2 cellular contexts compared by ENCODE assay signal in genomic region chr2:240947607-240948006, GRCh38.
TF ChIP-seq lines count a peak whose summit lies in the region.

No MANE protein-coding gene starts in this region.

TF ChIP-seq in HepG2, 621 proteins besides CTCF, POLR2A, EP300 and RAD21:
- TF ChIP-seq ATRX (CRISPR knock-in tag; IDR thresholded peaks at IDR 0.05; ENCODE audit: borderline replicate concordance), result no peak
- TF ChIP-seq SKI (IDR thresholded peaks at IDR 0.05; ENCODE audit: partially characterized antibody), result no peak
- 0 out of 2 replicates have a peak, but pooled peaks have one; percentile 24 for TF ChIP-seq ZNF563 (CRISPR knock-in tag; IDR thresholded peaks at IDR 0.05)

TF ChIP-seq in HEK293T, 16 proteins besides CTCF, POLR2A, EP300 and RAD21:
- TF ChIP-seq HDGF (IDR thresholded peaks at IDR 0.05; ENCODE audit: borderline replicate concordance) (no peak), TARDBP (IDR thresholded peaks at IDR 0.05) (no peak), NFRKB (IDR thresholded peaks at IDR 0.05) (no peak)
